In the genomic region with DNA sequence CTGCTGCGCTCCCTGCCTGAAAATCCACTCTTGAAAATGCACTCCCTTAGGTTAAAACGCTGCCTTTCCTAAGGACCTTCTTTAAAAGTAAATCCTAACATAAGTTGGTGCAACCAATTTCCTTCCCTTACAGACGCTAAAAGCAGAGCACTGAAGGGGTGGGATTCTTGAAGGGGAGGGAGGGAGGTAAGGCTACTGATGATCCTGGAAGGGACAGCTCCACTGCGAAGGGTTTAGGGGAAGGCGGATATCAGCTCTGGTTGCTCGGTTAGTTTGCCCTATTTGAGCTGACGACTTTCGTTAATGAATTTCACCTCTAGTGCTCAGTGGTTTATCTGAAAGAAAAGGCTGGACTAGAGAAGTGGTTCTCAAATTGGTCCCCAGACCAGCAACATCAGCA, we compare ENCODE assay signal across 8 cellular contexts. TPM values are rescaled to one million over a fixed set of nuclear protein-coding genes. Genes with fewer than 3 reads are reported as not detected.
DNase-seq lines count a peak whose midpoint lies in the region; ATAC-seq and TF ChIP-seq lines count a peak whose summit lies in the region.

No MANE protein-coding gene starts in this region.

- no peaks in the 10 kb centered on the region for H3K27me3 ChIP-seq in ascending aorta
- peaks cover 4 to 8% of the 10 kb centered on the region in 2 donors for H3K27me3 ChIP-seq in stomach smooth muscle (ENCODE audit: control insufficient read depth in 1 of 2, insufficient read depth in 2 of 2, low read length in 2 of 2)

- intact Hi-C loops in ascending aorta (cut with DNase I) = loop anchor here (1.0 to 2.0 kb wide), 3 partner anchors 19 to 63 kb away; a partner anchor contains a TSS

- ATAC-seq in left lobe of liver = peak; percentile 16
- no peak for ATAC-seq in HG03280 (IDR thresholded peaks at IDR 0.05; ENCODE audit: unreplicated experiment)

- H3K4me3 Mint-ChIP-seq in T-helper 1 cell treated with Interleukin-12 subunit alpha and Interleukin-12 subunit beta and Interleukin-4 antibody, amounts not matched to agents 30 μg/mL and 1 μg/mL, for 36 hours = peak overlapping the region; percentile 76

- H3K27ac ChIP-seq in ascending aorta (peak overlapping the region; percentile 77 to 84), stomach smooth muscle (ENCODE audit: low read length) (peak overlapping the region; percentile 46)

- H3K4me1 ChIP-seq in ascending aorta (peaks cover 0 to 10% of the 10 kb centered on the region in 2 donors), stomach smooth muscle (ENCODE audit: control insufficient read depth, insufficient read depth, low read length) (peaks cover 3% of the 10 kb centered on the region)

- DNase-seq in T-helper 1 cell (no peak), ascending aorta (ENCODE audit: low spot score in 2 of 2) (no peak), left lobe of liver (ENCODE audit: low spot score) (no peak), HT-29 (ENCODE audit: low spot score) (no peak), kidney glomerular epithelial cell (lab: John Stamatoyannopoulos, UW) (no peak)

- peaks cover 4% of the 10 kb centered on the region for H3K4me1 Mint-ChIP-seq in T-helper 1 cell treated with Interleukin-12 subunit alpha and Interleukin-12 subunit beta and Interleukin-4 antibody, amounts not matched to agents 30 μg/mL and 1 μg/mL, for 36 hours (ENCODE audit: low read depth)

- no peak for TF ChIP-seq CTCF in ascending aorta (IDR thresholded peaks at IDR 0.05)

- no peaks in the 10 kb centered on the region for H3K9me3 Mint-ChIP-seq in T-helper 1 cell treated with Interleukin-12 subunit alpha and Interleukin-12 subunit beta and Interleukin-4 antibody, amounts not matched to agents 30 μg/mL and 1 μg/mL, for 36 hours

- peak overlapping the region; percentile 82 to 85 for H3K9ac ChIP-seq in stomach smooth muscle (ENCODE audit: low read length in 2 of 2)

- no peaks in the 10 kb centered on the region for H3K36me3 ChIP-seq in ascending aorta
- no peaks in the 10 kb centered on the region for H3K36me3 ChIP-seq in stomach smooth muscle (ENCODE audit: control insufficient read depth in 2 of 2, insufficient read depth in 2 of 2, low read length in 2 of 2)

- H3K27ac Mint-ChIP-seq in T-helper 1 cell treated with Interleukin-12 subunit alpha and Interleukin-12 subunit beta and Interleukin-4 antibody, amounts not matched to agents 30 μg/mL and 1 μg/mL, for 36 hours = no peak overlapping the region

- peak overlapping the region; percentile 66 to 69 for H3K4me3 ChIP-seq in ascending aorta
- peak overlapping the region; percentile 74 to 85 for H3K4me3 ChIP-seq in stomach smooth muscle (ENCODE audit: low read length in 2 of 2)

- no peaks in the 10 kb centered on the region for H3K9me3 ChIP-seq in ascending aorta
- no peaks in the 10 kb centered on the region for H3K9me3 ChIP-seq in stomach smooth muscle (ENCODE audit: control insufficient read depth in 2 of 2, low read length in 2 of 2)

- peaks cover 1% of the 10 kb centered on the region for H3K36me3 Mint-ChIP-seq in T-helper 1 cell treated with Interleukin-12 subunit alpha and Interleukin-12 subunit beta and Interleukin-4 antibody, amounts not matched to agents 30 μg/mL and 1 μg/mL, for 36 hours (ENCODE audit: low read depth)

- H3K27me3 Mint-ChIP-seq in T-helper 1 cell treated with Interleukin-12 subunit alpha and Interleukin-12 subunit beta and Interleukin-4 antibody, amounts not matched to agents 30 μg/mL and 1 μg/mL, for 36 hours (ENCODE audit: low read depth) = peaks cover 60% of the 10 kb centered on the region

RNA-seq across cellular contexts. Expression of a gene that starts 49.7 kb away (rescaled TPM):
- total RNA-seq in ascending aorta (not detected), left lobe of liver (0.20 TPM)
- total RNA-seq in HT-29 (2014; rRNA removed; shearing (Covaris generic)) = 3.5 and 5.5 TPM in 2 replicates

RNA-seq across cellular contexts. Expression of a gene that starts 51.7 kb away (rescaled TPM):
- 42.7 TPM for total RNA-seq in ascending aorta
- 0.96 TPM for total RNA-seq in left lobe of liver
- total RNA-seq in HT-29 (2014; rRNA removed; shearing (Covaris generic)) = 5.9 and 6.2 TPM in 2 replicates
